In genomic region chr20:41894255-41894963, GRCh38 we compare ENCODE assay signal across 23 cellular contexts.
"Had no signal": no experiment of that assay in that cellular context is flagged by ENCODE, and none has a peak within 500 bp of the region (broad histone marks: within the 10 kb centered on the region; RNA-seq: fewer than 3 reads in every experiment).

No MANE protein-coding gene starts in this region.

- H3K27ac Mint-ChIP-seq: effector memory CD8-positive, alpha-beta T cell; mesothelial cell of epicardium; naive B cell; stimulated activated effector memory CD8-positive, alpha-beta T cell treated with anti-CD3 and anti-CD28 coated beads, Interleukin-12 subunit alpha, Interleukin-12 subunit beta, amount 100 ng/mL, for 72 hours had no signal

- DNase-seq: cerebellar nuclear complex; cortex of kidney; effector memory CD8-positive, alpha-beta T cell; foreskin fibroblast; gastrocnemius medialis; heart left ventricle; hippocampal formation; left cardiac atrium; left lung; mesenchymal stem cell; mucosa of descending colon; naive B cell; psoas muscle; right cardiac atrium; sigmoid colon; stimulated activated CD4-positive, alpha-beta T cell treated with anti-CD3 and anti-CD28 coated beads, Interleukin-2, amount 100 ng/mL, for 24 hours; stimulated activated CD4-positive, alpha-beta T cell treated with anti-CD3 and anti-CD28 coated beads, Interleukin-4, amount 100 ng/mL, for 24 hours; stimulated activated naive CD4-positive, alpha-beta T cell treated with Interleukin-2 at 50 U/mL for 16 hours; stomach; thyroid gland; trophoblast cell had no signal

- H3K27ac ChIP-seq: gastrocnemius medialis, heart left ventricle, left lung, psoas muscle, sigmoid colon, stomach, thyroid gland had no signal

- H3K9me3 ChIP-seq: gastrocnemius medialis, heart left ventricle, left lung, mucosa of descending colon, psoas muscle, sigmoid colon, stomach, thyroid gland had no signal

- H3K36me3 ChIP-seq: gastrocnemius medialis, heart left ventricle, left lung, sigmoid colon, stomach, thyroid gland had no signal

- H3K4me3 ChIP-seq: gastrocnemius medialis, heart left ventricle, left lung, mucosa of descending colon, psoas muscle, sigmoid colon, stomach, thyroid gland had no signal

- H3K4me3 Mint-ChIP-seq: effector memory CD8-positive, alpha-beta T cell; mesothelial cell of epicardium; naive B cell; stimulated activated effector memory CD8-positive, alpha-beta T cell treated with anti-CD3 and anti-CD28 coated beads, Interleukin-12 subunit alpha, Interleukin-12 subunit beta, amount 100 ng/mL, for 72 hours had no signal

- H3K36me3 Mint-ChIP-seq: mesothelial cell of epicardium; naive B cell; stimulated activated effector memory CD8-positive, alpha-beta T cell treated with anti-CD3 and anti-CD28 coated beads, Interleukin-12 subunit alpha, Interleukin-12 subunit beta, amount 100 ng/mL, for 72 hours had no signal

- H3K27me3 ChIP-seq: gastrocnemius medialis, thyroid gland had no signal

- H3K4me1 Mint-ChIP-seq: mesothelial cell of epicardium; naive B cell; stimulated activated effector memory CD8-positive, alpha-beta T cell treated with anti-CD3 and anti-CD28 coated beads, Interleukin-12 subunit alpha, Interleukin-12 subunit beta, amount 100 ng/mL, for 72 hours had no signal

- H3K9me3 Mint-ChIP-seq: mesothelial cell of epicardium had no signal

- ATAC-seq: effector memory CD8-positive, alpha-beta T cell; gastrocnemius medialis; heart left ventricle; left cardiac atrium; left lung; mucosa of descending colon; psoas muscle; right cardiac atrium; stimulated activated effector memory CD8-positive, alpha-beta T cell treated with anti-CD3 and anti-CD28 coated beads, Interleukin-12 subunit alpha, Interleukin-12 subunit beta, amount 100 ng/mL, for 72 hours had no signal

- H3K4me1 ChIP-seq: gastrocnemius medialis, heart left ventricle, left lung, psoas muscle, sigmoid colon, stomach, thyroid gland had no signal
